ENCODE assay signal across 2 cellular contexts in the genomic region with DNA sequence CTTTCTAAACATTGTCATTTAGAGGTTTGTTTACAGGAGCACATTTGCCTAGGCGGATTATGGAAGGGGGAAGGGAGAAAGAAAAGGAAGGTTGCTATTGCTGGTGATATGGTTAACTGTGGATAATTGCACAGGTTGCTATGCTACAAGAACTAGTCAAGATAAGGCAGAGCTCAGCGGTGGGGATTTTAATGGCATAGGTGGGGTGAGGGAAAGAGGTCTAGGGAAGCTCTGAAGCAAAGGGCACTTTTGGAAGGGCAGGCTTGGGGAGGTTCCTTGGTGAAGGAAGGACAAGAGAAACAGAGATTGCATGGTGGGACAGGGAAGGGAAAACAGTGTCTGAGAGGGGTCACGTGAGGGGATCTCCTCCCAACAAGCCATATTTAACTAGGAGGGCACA.
TF ChIP-seq lines count a peak whose summit lies in the region.

No MANE protein-coding gene starts in this region.

TF ChIP-seq in HEK293, 187 proteins besides CTCF, POLR2A, EP300 and RAD21:
- TF ChIP-seq ZNF623 (tag by site-specific recombination; IDR thresholded peaks at IDR 0.05) (no peak), MZF1 (tag by site-specific recombination; IDR thresholded peaks at IDR 0.05; ENCODE audit: borderline replicate concordance) (peak; percentile 63; the same call in 1 of the 2 replicates), GLIS1 (tag by site-specific recombination; IDR thresholded peaks at IDR 0.05) (0 out of 2 replicates have a peak, but pooled peaks have one; percentile 15)
- TF ChIP-seq, protein P1, sequence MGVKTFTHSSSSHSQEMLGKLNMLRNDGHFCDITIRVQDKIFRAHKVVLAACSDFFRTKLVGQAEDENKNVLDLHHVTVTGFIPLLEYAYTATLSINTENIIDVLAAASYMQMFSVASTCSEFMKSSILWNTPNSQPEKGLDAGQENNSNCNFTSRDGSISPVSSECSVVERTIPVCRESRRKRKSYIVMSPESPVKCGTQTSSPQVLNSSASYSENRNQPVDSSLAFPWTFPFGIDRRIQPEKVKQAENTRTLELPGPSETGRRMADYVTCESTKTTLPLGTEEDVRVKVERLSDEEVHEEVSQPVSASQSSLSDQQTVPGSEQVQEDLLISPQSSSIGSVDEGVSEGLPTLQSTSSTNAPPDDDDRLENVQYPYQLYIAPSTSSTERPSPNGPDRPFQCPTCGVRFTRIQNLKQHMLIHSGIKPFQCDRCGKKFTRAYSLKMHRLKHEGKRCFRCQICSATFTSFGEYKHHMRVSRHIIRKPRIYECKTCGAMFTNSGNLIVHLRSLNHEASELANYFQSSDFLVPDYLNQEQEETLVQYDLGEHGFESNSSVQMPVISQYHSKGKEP (tag by site-specific recombination; IDR thresholded peaks at IDR 0.05): no peak
TF ChIP-seq in HEK293: peak in this region for 2.

TF ChIP-seq in H1, 55 proteins besides CTCF, POLR2A, EP300 and RAD21:
- TF ChIP-seq TAF7 (optimal IDR thresholded peaks at IDR 0.05; ENCODE audit: borderline replicate concordance, low read depth, low read length) (no peak), ZNF274 (IDR thresholded peaks at IDR 0.05; ENCODE audit: borderline replicate concordance, extremely low read depth, low read length) (no peak), SP4 (IDR thresholded peaks at IDR 0.05; ENCODE audit: low read length) (no peak), FOSL1 (IDR thresholded peaks at IDR 0.05; ENCODE audit: insufficient read depth, low read depth, low read length) (no peak), MAFK (IDR thresholded peaks at IDR 0.05; ENCODE audit: low read depth, low read length) (no peak), CBX8 (IDR thresholded peaks at IDR 0.05; ENCODE audit: borderline replicate concordance, low read depth, low read length) (no peak), CTBP2 (IDR thresholded peaks at IDR 0.05; ENCODE audit: borderline replicate concordance, insufficient read depth, insufficient read length, low read length) (no peak), POU5F1 (IDR thresholded peaks at IDR 0.05; ENCODE audit: low read depth, low read length) (no peak), CHD1 (IDR thresholded peaks at IDR 0.05; ENCODE audit: low read depth, low read length) (no peak), TEAD4 (IDR thresholded peaks at IDR 0.05; ENCODE audit: low read depth, low read length) (no peak), CBX5 (IDR thresholded peaks at IDR 0.05; ENCODE audit: low read depth, low read length) (no peak), KDM5A (IDR thresholded peaks at IDR 0.05; ENCODE audit: low read length) (no peak), PHF8 (conservative IDR thresholded peaks at IDR 0.05; ENCODE audit: low read depth, low read length) (no peak), BRCA1 (IDR thresholded peaks at IDR 0.05; ENCODE audit: low read depth, low read length) (no peak), ASH2L (IDR thresholded peaks at IDR 0.05; ENCODE audit: low read length) (no peak), HDAC2 (IDR thresholded peaks at IDR 0.05; ENCODE audit: borderline replicate concordance in 1 of 2, low read depth in 2 of 2, low read length in 2 of 2) (no peak)
- TF ChIP-seq, protein P2, sequence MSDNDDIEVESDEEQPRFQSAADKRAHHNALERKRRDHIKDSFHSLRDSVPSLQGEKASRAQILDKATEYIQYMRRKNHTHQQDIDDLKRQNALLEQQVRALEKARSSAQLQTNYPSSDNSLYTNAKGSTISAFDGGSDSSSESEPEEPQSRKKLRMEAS (IDR thresholded peaks at IDR 0.05): no peak
- TF ChIP-seq, protein P3, sequence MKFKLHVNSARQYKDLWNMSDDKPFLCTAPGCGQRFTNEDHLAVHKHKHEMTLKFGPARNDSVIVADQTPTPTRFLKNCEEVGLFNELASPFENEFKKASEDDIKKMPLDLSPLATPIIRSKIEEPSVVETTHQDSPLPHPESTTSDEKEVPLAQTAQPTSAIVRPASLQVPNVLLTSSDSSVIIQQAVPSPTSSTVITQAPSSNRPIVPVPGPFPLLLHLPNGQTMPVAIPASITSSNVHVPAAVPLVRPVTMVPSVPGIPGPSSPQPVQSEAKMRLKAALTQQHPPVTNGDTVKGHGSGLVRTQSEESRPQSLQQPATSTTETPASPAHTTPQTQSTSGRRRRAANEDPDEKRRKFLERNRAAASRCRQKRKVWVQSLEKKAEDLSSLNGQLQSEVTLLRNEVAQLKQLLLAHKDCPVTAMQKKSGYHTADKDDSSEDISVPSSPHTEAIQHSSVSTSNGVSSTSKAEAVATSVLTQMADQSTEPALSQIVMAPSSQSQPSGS (IDR thresholded peaks at IDR 0.05; ENCODE audit: low read length): no peak
- TF ChIP-seq, protein P4, sequence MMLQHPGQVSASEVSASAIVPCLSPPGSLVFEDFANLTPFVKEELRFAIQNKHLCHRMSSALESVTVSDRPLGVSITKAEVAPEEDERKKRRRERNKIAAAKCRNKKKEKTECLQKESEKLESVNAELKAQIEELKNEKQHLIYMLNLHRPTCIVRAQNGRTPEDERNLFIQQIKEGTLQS (IDR thresholded peaks at IDR 0.05; ENCODE audit: insufficient read depth, low read depth, low read length): no peak
- TF ChIP-seq, protein P5, sequence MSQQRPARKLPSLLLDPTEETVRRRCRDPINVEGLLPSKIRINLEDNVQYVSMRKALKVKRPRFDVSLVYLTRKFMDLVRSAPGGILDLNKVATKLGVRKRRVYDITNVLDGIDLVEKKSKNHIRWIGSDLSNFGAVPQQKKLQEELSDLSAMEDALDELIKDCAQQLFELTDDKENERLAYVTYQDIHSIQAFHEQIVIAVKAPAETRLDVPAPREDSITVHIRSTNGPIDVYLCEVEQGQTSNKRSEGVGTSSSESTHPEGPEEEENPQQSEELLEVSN (IDR thresholded peaks at IDR 0.05): no peak
